ENCODE assay signal across 8 cellular contexts in genomic region chr15:41828747-41829270, GRCh38. TPM values are rescaled to one million over a fixed set of nuclear protein-coding genes. Genes with fewer than 3 reads are reported as not detected.
A peak's percentile ranks its signal among the peaks of the same experiment; 100 is the strongest.
DNase-seq lines count a peak whose midpoint lies in the region; ATAC-seq and TF ChIP-seq lines count a peak whose summit lies in the region.

No MANE protein-coding gene starts in this region.

- H3K27ac Mint-ChIP-seq in stimulated activated naive CD8-positive, alpha-beta T cell treated with anti-CD3 and anti-CD28 coated beads, Interleukin-15, Interleukin-2, amounts not matched to agents 100 ng/mL and 50 ng/mL, for 24 hours, result peak overlapping the region; percentile 77
- H3K27ac Mint-ChIP-seq in MCF 10A (ENCODE audit: low read depth, unreplicated experiment) (peak overlapping the region; percentile 76), mesothelial cell of epicardium (peak overlapping the region; percentile 80)

- CTCF ChIA-PET in MCF 10A (lab: Yijun Ruan, JAX), result no interaction called here

- peaks cover 5% of the 10 kb centered on the region for H3K36me3 Mint-ChIP-seq in stimulated activated naive CD8-positive, alpha-beta T cell treated with anti-CD3 and anti-CD28 coated beads, Interleukin-15, Interleukin-2, amounts not matched to agents 100 ng/mL and 50 ng/mL, for 24 hours (ENCODE audit: low read depth)
- peaks cover 28% of the 10 kb centered on the region for H3K36me3 Mint-ChIP-seq in MCF 10A (ENCODE audit: insufficient read depth, unreplicated experiment)
- peaks cover 8% of the 10 kb centered on the region for H3K36me3 Mint-ChIP-seq in mesothelial cell of epicardium

- peaks cover 39% of the 10 kb centered on the region for H3K4me1 Mint-ChIP-seq in stimulated activated naive CD8-positive, alpha-beta T cell treated with anti-CD3 and anti-CD28 coated beads, Interleukin-15, Interleukin-2, amounts not matched to agents 100 ng/mL and 50 ng/mL, for 24 hours (ENCODE audit: low read depth)
- H3K4me1 Mint-ChIP-seq in MCF 10A (ENCODE audit: insufficient read depth, unreplicated experiment) (peaks cover 13% of the 10 kb centered on the region), mesothelial cell of epicardium (peaks cover 20% of the 10 kb centered on the region)

- peak overlapping the region; percentile 86 for H3K4me3 Mint-ChIP-seq in stimulated activated naive CD8-positive, alpha-beta T cell treated with anti-CD3 and anti-CD28 coated beads, Interleukin-15, Interleukin-2, amounts not matched to agents 100 ng/mL and 50 ng/mL, for 24 hours
- H3K4me3 Mint-ChIP-seq in MCF 10A (ENCODE audit: unreplicated experiment) (peak overlapping the region; percentile 87), mesothelial cell of epicardium (peak overlapping the region; percentile 81)

- POLR2A ChIA-PET in MCF 10A (lab: Yijun Ruan, JAX), result interaction anchor here (0.9 to 3.8 kb wide), 4 partner anchors 9 to 54 kb away, joined by 3 to 19 read pairs (median 7); partner anchors contain the start of genes MAPKBP1 and PLA2G4B

- ATAC-seq in stimulated activated naive CD8-positive, alpha-beta T cell treated with anti-CD3 and anti-CD28 coated beads, Interleukin-15, Interleukin-2, amounts not matched to agents 100 U/mL and 50 U/mL, for 24 hours, result no peak

- H3K27me3 Mint-ChIP-seq in stimulated activated naive CD8-positive, alpha-beta T cell treated with anti-CD3 and anti-CD28 coated beads, Interleukin-15, Interleukin-2, amounts not matched to agents 100 ng/mL and 50 ng/mL, for 24 hours, result no peaks in the 10 kb centered on the region
- H3K27me3 Mint-ChIP-seq in MCF 10A (ENCODE audit: insufficient read depth, unreplicated experiment) (no peaks in the 10 kb centered on the region), mesothelial cell of epicardium (ENCODE audit: low read depth) (no peaks in the 10 kb centered on the region)

- intact Hi-C loops in MCF 10A (cut with micrococcal nuclease), result loop anchor here (5.0 kb wide), 2 partner anchors 73 to 143 kb away; partner anchors contain the start of gene EHD4

- no peak for TF ChIP-seq CTCF in MCF 10A (IDR thresholded peaks at IDR 0.05; ENCODE audit: unreplicated experiment)
- TF ChIP-seq CTCF in mesothelial cell of epicardium (IDR thresholded peaks at IDR 0.05; ENCODE audit: unreplicated experiment), result no peak

- H3K9me3 Mint-ChIP-seq in stimulated activated naive CD8-positive, alpha-beta T cell treated with anti-CD3 and anti-CD28 coated beads, Interleukin-15, Interleukin-2, amounts not matched to agents 100 ng/mL and 50 ng/mL, for 24 hours, result no peaks in the 10 kb centered on the region
- H3K9me3 Mint-ChIP-seq in MCF 10A (ENCODE audit: unreplicated experiment), result no peaks in the 10 kb centered on the region
- H3K9me3 Mint-ChIP-seq in mesothelial cell of epicardium, result no peaks in the 10 kb centered on the region

- TSS peak; percentile 36 for BruUV-seq in MCF 10A (replicated peaks; lab: Mats Ljungman, UMichigan)

- DNase-seq in stimulated activated naive CD8-positive, alpha-beta T cell treated with anti-CD3 and anti-CD28 coated beads, Interleukin-15, Interleukin-2, amounts not matched to agents 100 U/mL and 50 U/mL, for 24 hours, result no peak
- DNase-seq in MCF 10A (ENCODE audit: unreplicated experiment), result no peak
- DNase-seq in mesothelial cell of epicardium (ENCODE audit: low spot score in 2 of 2, unreplicated experiment in 2 of 2), result no peak
- DNase-seq in occipital lobe (lab: John Stamatoyannopoulos, UW), result no peak
- no peak for DNase-seq in dedifferentiated amniotic fluid mesenchymal stem cell (ENCODE audit: extremely low spot score)
- DNase-seq in NCI-H1417 (lab: John Stamatoyannopoulos, UW), result no peak
- DNase-seq in AG20443 (ENCODE audit: low spot score), result no peak

RNA-seq across cellular contexts. Expression of gene JMJD7, which starts 0.9 kb away (rescaled TPM):
- total RNA-seq in MCF 10A (2022), result 9.2 and 13.3 TPM in 2 replicates
- 25.9 to 27.6 TPM (median 26.7 TPM) in 3 replicates for total RNA-seq in mesothelial cell of epicardium
- 3.0 TPM for total RNA-seq in occipital lobe

RNA-seq across cellular contexts. Expression of gene PLA2G4B, which starts 9.8 kb away (rescaled TPM):
- total RNA-seq in MCF 10A (2022), result 3.8 and 5.0 TPM in 2 replicates
- total RNA-seq in mesothelial cell of epicardium, result 10.6 to 11.4 TPM (median 11.2 TPM) in 3 replicates
- total RNA-seq in occipital lobe, result 2.5 TPM

RNA-seq across cellular contexts. Expression of gene MAPKBP1, which starts 54.5 kb away (rescaled TPM):
- total RNA-seq in MCF 10A (2022), result 33.2 and 35.0 TPM in 2 replicates
- total RNA-seq in mesothelial cell of epicardium, result 38.9 to 42.6 TPM (median 40.8 TPM) in 3 replicates
- total RNA-seq in occipital lobe, result 32.4 TPM
